ENCODE assay signal across 18 cellular contexts in the genomic region with DNA sequence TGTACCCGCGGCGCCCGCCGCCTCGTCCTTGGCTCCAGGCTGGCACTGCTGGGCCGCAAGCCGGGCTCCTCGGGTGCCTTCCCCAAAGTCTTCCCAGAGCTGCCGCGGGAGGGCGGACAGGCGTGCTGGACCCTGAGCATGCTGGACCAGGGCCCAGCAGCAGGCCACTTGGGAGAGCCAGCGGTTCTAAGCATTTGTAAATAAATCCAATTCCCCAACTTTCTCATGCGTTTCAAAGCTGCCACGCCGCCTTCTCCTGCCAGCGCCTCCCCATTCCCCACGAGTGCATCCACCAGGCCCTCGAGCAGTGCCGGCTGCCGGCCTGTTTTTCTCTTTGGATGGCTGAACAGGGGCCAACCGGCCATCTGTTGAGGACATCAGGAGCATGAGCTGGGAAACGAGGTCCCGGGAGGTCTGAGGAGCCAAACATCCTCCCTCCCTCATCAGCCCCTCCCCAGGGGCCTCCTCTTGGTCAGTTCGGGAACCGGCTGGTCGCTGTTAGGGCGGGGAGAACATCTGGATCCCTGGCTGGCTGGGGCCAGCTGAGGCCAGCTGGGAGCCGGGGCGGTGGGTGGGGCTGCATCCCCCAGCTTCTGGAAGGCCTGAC. TPM values are rescaled to one million over a fixed set of nuclear protein-coding genes. Genes with fewer than 3 reads are reported as not detected.
DNase-seq lines count a peak whose midpoint lies in the region; ATAC-seq and TF ChIP-seq lines count a peak whose summit lies in the region.
"Had no signal": no experiment of that assay in that cellular context is flagged by ENCODE, and none has a peak within 500 bp of the region (broad histone marks: within the 10 kb centered on the region; RNA-seq: fewer than 3 reads in every experiment).

No MANE protein-coding gene starts in this region.

- CTCF ChIA-PET in activated naive CD4-positive, alpha-beta T cell treated with anti-CD3 and anti-CD28 coated beads, Interleukin-2, amount 10 ng/mL, durations not matched to agents 7 days and 5 days (lab: Charles Lee), result no interaction called here

- H3K4me3 ChIP-seq in Peyer's patch, result no peak overlapping the region
- H3K4me3 ChIP-seq: A549 had no signal

- H3K36me3 ChIP-seq in Peyer's patch, result peaks cover 0 to 14% (median 0%) of the 10 kb centered on the region in 3 donors

- peak; percentile 86 for ATAC-seq in Right ventricle myocardium superior (ENCODE audit: poor library complexity)
- ATAC-seq in omental fat pad (ENCODE audit: low FRiP score), result no peak
- ATAC-seq in HG02870 (IDR thresholded peaks at IDR 0.05; ENCODE audit: unreplicated experiment), result no peak
- ATAC-seq: PC-3 had no signal

- no peaks in the 10 kb centered on the region for H3K27me3 Mint-ChIP-seq in activated naive CD4-positive, alpha-beta T cell treated with anti-CD3 and anti-CD28 coated beads, Interleukin-2, amount 10 ng/mL, durations not matched to agents 7 days and 5 days

- no peak overlapping the region for H3K4me3 Mint-ChIP-seq in activated naive CD4-positive, alpha-beta T cell treated with anti-CD3 and anti-CD28 coated beads, Interleukin-2, amount 10 ng/mL, durations not matched to agents 7 days and 5 days

- TF ChIP-seq CTCF in Peyer's patch (IDR thresholded peaks at IDR 0.05) (peak in 2 of 6 experiments; percentile 4), omental fat pad (IDR thresholded peaks at IDR 0.05) (no peak)

- H3K36me3 Mint-ChIP-seq in activated naive CD4-positive, alpha-beta T cell treated with anti-CD3 and anti-CD28 coated beads, Interleukin-2, amount 10 ng/mL, durations not matched to agents 7 days and 5 days, result no peaks in the 10 kb centered on the region

- H3K9me3 ChIP-seq in Peyer's patch, result no peaks in the 10 kb centered on the region
- H3K9me3 ChIP-seq: A549 had no signal

- no peaks in the 10 kb centered on the region for H3K27me3 ChIP-seq in Peyer's patch

- no peaks in the 10 kb centered on the region for H3K4me1 Mint-ChIP-seq in activated naive CD4-positive, alpha-beta T cell treated with anti-CD3 and anti-CD28 coated beads, Interleukin-2, amount 10 ng/mL, durations not matched to agents 7 days and 5 days

- H3K9me3 Mint-ChIP-seq in activated naive CD4-positive, alpha-beta T cell treated with anti-CD3 and anti-CD28 coated beads, Interleukin-2, amount 10 ng/mL, durations not matched to agents 7 days and 5 days, result peaks cover 2% of the 10 kb centered on the region

- H3K4me1 ChIP-seq in Peyer's patch, result peaks cover 0 to 21% (median 0%) of the 10 kb centered on the region in 4 donors
- H3K4me1 ChIP-seq: parathyroid adenoma had no signal

- H3K27ac ChIP-seq in Peyer's patch, result peak overlapping the region; percentile 18 to 65 (median 44)
- H3K27ac ChIP-seq: parathyroid adenoma had no signal

- H3K27ac Mint-ChIP-seq in activated naive CD4-positive, alpha-beta T cell treated with anti-CD3 and anti-CD28 coated beads, Interleukin-2, amount 10 ng/mL, durations not matched to agents 7 days and 5 days, result no peak overlapping the region

- DNase-seq in AG08396 (ENCODE audit: low spot score) (peak; percentile 67), Peyer's patch (peak; percentile 26 to 75 (median 61)), Right ventricle myocardium superior (peak; percentile 94), omental fat pad (ENCODE audit: low spot score) (peak; percentile 23), NCI-H2107 (lab: John Stamatoyannopoulos, UW) (no peak), DMS79 treated with DMSO at 0.1 percent for 48 hours (lab: John Stamatoyannopoulos, UW) (no peak)
- DNase-seq in activated naive CD4-positive, alpha-beta T cell treated with anti-CD3 and anti-CD28 coated beads, Interleukin-2, amount 10 ng/mL, durations not matched to agents 7 days and 5 days, result no peak
- DNase-seq: activated CD8-positive, alpha-beta memory T cell treated with anti-CD3 and anti-CD28 coated beads for 24 hours; activated naive CD4-positive, alpha-beta T cell treated with anti-CD3 and anti-CD28 coated beads, Interleukin-2, amount 50 U/mL, for 16 hours; NCI-H2029; PC-3 had no signal

- TF ChIP-seq POLR2A in Peyer's patch (IDR thresholded peaks at IDR 0.05), result no peak

- intact Hi-C loops in Right ventricle myocardium superior (cut with DNase I), result loop anchor here (10.0 kb wide), 1 partner anchor 48 kb away; no protein-coding TSS in a partner anchor

RNA-seq across cellular contexts. Expression of a gene that starts 20.6 kb away (rescaled TPM):
- total RNA-seq in Peyer's patch (not detected), Right ventricle myocardium superior (not detected), omental fat pad (not detected)
- total RNA-seq: Daoy, glomerular endothelial cell, LHCN-M2, lower leg skin, PC-3 had no signal

RNA-seq across cellular contexts. Expression of a gene that starts 30.1 kb away (rescaled TPM):
- total RNA-seq in Peyer's patch (10 to 100 TPM; 20.4 to 47.9 (median 35.4) TPM), Right ventricle myocardium superior (53.0 TPM), omental fat pad (10 to 100 TPM; 25.3 to 49.4 (median 39.7) TPM)

RNA-seq across cellular contexts. Expression of a gene that starts 30.3 kb away (rescaled TPM):
- 100 to 1,000 TPM in 3 of 4 donors, 10 to 100 TPM in 1; 46.4 to 180 (median 133) TPM for total RNA-seq in Peyer's patch
- 15.9 TPM for total RNA-seq in Right ventricle myocardium superior
- total RNA-seq in omental fat pad, result 10 to 100 TPM; 15.0 to 32.0 (median 23.4) TPM

Comparison
In these comparisons a context has a peak if more than half of its experiments do, and no peak if none do; other contexts are left out.
1. DNase-seq: peak in AG08396 (single experiment), Peyer's patch (3 of 3), Right ventricle myocardium superior (single experiment) and omental fat pad (single experiment); none in activated naive CD4-positive, alpha-beta T cell treated with anti-CD3 and anti-CD28 coated beads, Interleukin-2, amount 10 ng/mL, durations not matched to agents 7 days and 5 days (single experiment), NCI-H2107 (single experiment) and DMS79 treated with DMSO at 0.1 percent for 48 hours (single experiment).